In the genomic region with DNA sequence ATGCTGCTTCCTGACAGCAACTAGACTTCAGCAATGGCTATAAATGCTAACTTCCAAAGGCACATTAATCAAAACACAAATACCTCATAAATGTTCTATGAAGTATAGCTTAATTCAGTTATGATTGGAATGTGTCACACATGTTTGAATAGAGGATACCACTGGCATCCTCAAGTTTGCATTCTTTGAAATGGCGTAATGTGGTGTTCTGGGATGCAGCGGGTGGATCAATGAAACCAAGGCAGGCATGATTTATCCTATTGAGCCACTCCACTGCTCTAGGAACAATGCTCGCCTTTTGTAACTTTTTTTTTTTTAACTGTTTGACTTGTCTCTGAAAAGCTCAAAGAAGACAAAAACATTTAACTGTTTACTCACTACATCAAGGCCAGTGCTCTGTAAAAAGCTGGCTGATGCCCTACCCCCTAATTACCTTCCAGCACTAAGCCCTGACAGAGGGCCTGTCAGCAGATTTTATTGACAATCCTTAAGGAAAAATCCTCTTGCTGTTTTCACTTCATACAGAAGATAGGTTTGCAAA, we compare ENCODE assay signal across 1 cellular context.
TF ChIP-seq lines count a peak whose summit lies in the region.

No MANE protein-coding gene starts in this region.

TF ChIP-seq in IMR-90, 13 proteins besides CTCF, POLR2A, EP300 and RAD21:
- TF ChIP-seq, protein P1, sequence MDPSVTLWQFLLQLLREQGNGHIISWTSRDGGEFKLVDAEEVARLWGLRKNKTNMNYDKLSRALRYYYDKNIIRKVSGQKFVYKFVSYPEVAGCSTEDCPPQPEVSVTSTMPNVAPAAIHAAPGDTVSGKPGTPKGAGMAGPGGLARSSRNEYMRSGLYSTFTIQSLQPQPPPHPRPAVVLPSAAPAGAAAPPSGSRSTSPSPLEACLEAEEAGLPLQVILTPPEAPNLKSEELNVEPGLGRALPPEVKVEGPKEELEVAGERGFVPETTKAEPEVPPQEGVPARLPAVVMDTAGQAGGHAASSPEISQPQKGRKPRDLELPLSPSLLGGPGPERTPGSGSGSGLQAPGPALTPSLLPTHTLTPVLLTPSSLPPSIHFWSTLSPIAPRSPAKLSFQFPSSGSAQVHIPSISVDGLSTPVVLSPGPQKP (IDR thresholded peaks at IDR 0.05; ENCODE audit: borderline replicate concordance, low read depth, low read length): no peak
- TF ChIP-seq NFE2L2 (IDR thresholded peaks at IDR 0.05; ENCODE audit: low read depth, low read length) (no peak), RFX5 (IDR thresholded peaks at IDR 0.05; ENCODE audit: low read depth, low read length) (no peak), MAFK (IDR thresholded peaks at IDR 0.05; ENCODE audit: low read depth, low read length) (no peak), SMC3 (IDR thresholded peaks at IDR 0.05; ENCODE audit: low read depth, low read length) (no peak), CEBPB (IDR thresholded peaks at IDR 0.05; ENCODE audit: low read depth, low read length) (no peak), RCOR1 (IDR thresholded peaks at IDR 0.05; ENCODE audit: insufficient replicate concordance, low read length) (no peak), MAZ (IDR thresholded peaks at IDR 0.05; ENCODE audit: borderline replicate concordance, low read depth, low read length) (no peak), FOS (IDR thresholded peaks at IDR 0.05; ENCODE audit: low read depth, low read length) (no peak), MXI1 (IDR thresholded peaks at IDR 0.05; ENCODE audit: borderline replicate concordance, low read depth, low read length) (no peak), BHLHE40 (IDR thresholded peaks at IDR 0.05; ENCODE audit: low read depth, low read length) (no peak), CHD1 (IDR thresholded peaks at IDR 0.05; ENCODE audit: low read depth, low read length) (no peak)
- TF ChIP-seq, protein P2, sequence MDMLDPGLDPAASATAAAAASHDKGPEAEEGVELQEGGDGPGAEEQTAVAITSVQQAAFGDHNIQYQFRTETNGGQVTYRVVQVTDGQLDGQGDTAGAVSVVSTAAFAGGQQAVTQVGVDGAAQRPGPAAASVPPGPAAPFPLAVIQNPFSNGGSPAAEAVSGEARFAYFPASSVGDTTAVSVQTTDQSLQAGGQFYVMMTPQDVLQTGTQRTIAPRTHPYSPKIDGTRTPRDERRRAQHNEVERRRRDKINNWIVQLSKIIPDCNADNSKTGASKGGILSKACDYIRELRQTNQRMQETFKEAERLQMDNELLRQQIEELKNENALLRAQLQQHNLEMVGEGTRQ (IDR thresholded peaks at IDR 0.05; ENCODE audit: low read depth, low read length): no peak
TF ChIP-seq in IMR-90: peak in this region for 0.
